ENCODE assay signal across 10 cellular contexts in genomic region chr13:44904982-44905381, GRCh38.
A peak's percentile ranks its signal among the peaks of the same experiment; 100 is the strongest.
DNase-seq lines count a peak whose midpoint lies in the region; ATAC-seq and TF ChIP-seq lines count a peak whose summit lies in the region.
"Had no signal": no experiment of that assay in that cellular context is flagged by ENCODE, and none has a peak within 500 bp of the region (broad histone marks: within the 10 kb centered on the region; RNA-seq: fewer than 3 reads in every experiment).

No MANE protein-coding gene starts in this region.

- H3K27ac Mint-ChIP-seq in effector memory CD8-positive, alpha-beta T cell, result no peak overlapping the region

- H3K27ac ChIP-seq in heart left ventricle (peak overlapping the region in 3 of 12 donors; percentile 53 to 73 (median 68)), rectal smooth muscle tissue (ENCODE audit: low read depth, low read length) (peak overlapping the region; percentile 79)
- H3K27ac ChIP-seq: HL-60 had no signal

- TF ChIP-seq CTCF in heart left ventricle (IDR thresholded peaks at IDR 0.05), result no peak

- H3K9ac ChIP-seq in rectal smooth muscle tissue (ENCODE audit: low read length), result no peak overlapping the region

- TF ChIP-seq POLR2A in heart left ventricle (IDR thresholded peaks at IDR 0.05), result no peak

- H3K27me3 ChIP-seq in heart left ventricle (no peaks in the 10 kb centered on the region), rectal smooth muscle tissue (ENCODE audit: control insufficient read depth, insufficient read depth, low read length) (peaks cover 2% of the 10 kb centered on the region)

- peak; percentile 82 for DNase-seq in EL
- DNase-seq in heart left ventricle, result peak in 3 of 5 donors; percentile 26 to 50 (median 42)
- DNase-seq in effector memory CD8-positive, alpha-beta T cell, result no peak
- DNase-seq: T-helper 1 cell had no signal

- H3K4me1 ChIP-seq in heart left ventricle, result peaks cover 0 to 36% (median 19%) of the 10 kb centered on the region in 12 donors
- peaks cover 48% of the 10 kb centered on the region for H3K4me1 ChIP-seq in rectal smooth muscle tissue (ENCODE audit: control insufficient read depth, insufficient read depth, low read length)

- no peaks in the 10 kb centered on the region for H3K36me3 Mint-ChIP-seq in effector memory CD8-positive, alpha-beta T cell (ENCODE audit: insufficient read depth)

- H3K4me3 ChIP-seq in heart left ventricle (no peak overlapping the region), rectal smooth muscle tissue (ENCODE audit: low read length) (no peak overlapping the region)

- H3K9me3 ChIP-seq in heart left ventricle, result no peaks in the 10 kb centered on the region

- ATAC-seq in SK-N-SH treated with all-trans-retinoic acid at 6 μM for 48 hours (peak; percentile 98), heart left ventricle (peak in 3 of 4 donors; percentile 40 to 70 (median 66)), GM21367 (IDR thresholded peaks at IDR 0.05; ENCODE audit: unreplicated experiment) (no peak), GM21528 (IDR thresholded peaks at IDR 0.05; ENCODE audit: low FRiP score, unreplicated experiment) (no peak)
- no peak for ATAC-seq in effector memory CD8-positive, alpha-beta T cell (replicated peaks)
- no peak for ATAC-seq in activated CD4-positive, CD25-positive, alpha-beta regulatory T cell treated with anti-CD3 and anti-CD28 coated beads, Interleukin-2, amount 50 U/mL, for 24 hours

- intact Hi-C loops in heart left ventricle (cut with DNase I), result no loop called here

- H3K4me1 Mint-ChIP-seq in effector memory CD8-positive, alpha-beta T cell (ENCODE audit: low read depth in 2 of 2), result peaks cover 5 to 6% of the 10 kb centered on the region in 2 donors

- H3K27me3 Mint-ChIP-seq in effector memory CD8-positive, alpha-beta T cell, result peaks cover 12 to 38% of the 10 kb centered on the region in 2 donors

- H3K36me3 ChIP-seq in heart left ventricle (no peaks in the 10 kb centered on the region), rectal smooth muscle tissue (ENCODE audit: control insufficient read depth, insufficient read depth, low read length) (no peaks in the 10 kb centered on the region)

- no peak overlapping the region for H3K4me3 Mint-ChIP-seq in effector memory CD8-positive, alpha-beta T cell

- H3K9me3 Mint-ChIP-seq in effector memory CD8-positive, alpha-beta T cell, result no peaks in the 10 kb centered on the region

- whole genome bisulfite sequencing in heart left ventricle, 4 donors, result 74 to 83% (median 80%) methylated on average over 5 of the region's 5 CpGs

TF ChIP-seq in SK-N-SH treated with all-trans-retinoic acid at 6 μM for 48 hours, 23 proteins besides CTCF, POLR2A, EP300 and RAD21:
- no peak for TF ChIP-seq OSR1 (CRISPR knock-in tag; IDR thresholded peaks at IDR 0.05)
- no peak for TF ChIP-seq ZFP3 (CRISPR knock-in tag; IDR thresholded peaks at IDR 0.05)
- TF ChIP-seq ISL1 (CRISPR knock-in tag; IDR thresholded peaks at IDR 0.05), result no peak
- no peak for TF ChIP-seq GLIS3 (CRISPR knock-in tag; IDR thresholded peaks at IDR 0.05)
- no peak for TF ChIP-seq POU6F1 (CRISPR knock-in tag; IDR thresholded peaks at IDR 0.05; ENCODE audit: borderline replicate concordance, low read depth)
- TF ChIP-seq CREB5 (CRISPR knock-in tag; IDR thresholded peaks at IDR 0.05; ENCODE audit: low read depth), result no peak
- no peak for TF ChIP-seq ESRRG (CRISPR knock-in tag; IDR thresholded peaks at IDR 0.05)
- TF ChIP-seq ZNF8 (CRISPR knock-in tag; IDR thresholded peaks at IDR 0.05), result no peak
- no peak for TF ChIP-seq PPARA (CRISPR knock-in tag; IDR thresholded peaks at IDR 0.05; ENCODE audit: borderline replicate concordance)
- TF ChIP-seq RARB (CRISPR knock-in tag; IDR thresholded peaks at IDR 0.05), result no peak
- no peak for TF ChIP-seq CSRNP3 (CRISPR knock-in tag; IDR thresholded peaks at IDR 0.05)
- no peak for TF ChIP-seq ARNTL (CRISPR knock-in tag; IDR thresholded peaks at IDR 0.05; ENCODE audit: borderline replicate concordance, low read depth)
- TF ChIP-seq ZC3H10 (CRISPR knock-in tag; IDR thresholded peaks at IDR 0.05), result no peak
- no peak for TF ChIP-seq TOX (CRISPR knock-in tag; IDR thresholded peaks at IDR 0.05; ENCODE audit: borderline replicate concordance)
- TF ChIP-seq PATZ1 (CRISPR knock-in tag; IDR thresholded peaks at IDR 0.05; ENCODE audit: borderline replicate concordance), result no peak

Comparison
In these comparisons a context has a peak if more than half of its experiments do, and no peak if none do; other contexts are left out.
1. DNase-seq: peak in EL (single experiment) and heart left ventricle (3 of 5); none in effector memory CD8-positive, alpha-beta T cell (0 of 3).
2. ATAC-seq: peak in SK-N-SH treated with all-trans-retinoic acid at 6 μM for 48 hours (single experiment) and heart left ventricle (3 of 4); none in effector memory CD8-positive, alpha-beta T cell (single experiment), GM21367 (single experiment), activated CD4-positive, CD25-positive, alpha-beta regulatory T cell treated with anti-CD3 and anti-CD28 coated beads, Interleukin-2, amount 50 U/mL, for 24 hours (0 of 2) and GM21528 (single experiment).